Comparison of ENCODE assay signal across 22 cellular contexts in genomic region chr1:206835186-206835585, GRCh38. TPM values are rescaled to one million over a fixed set of nuclear protein-coding genes. Genes with fewer than 3 reads are reported as not detected.
"Had no signal": no experiment of that assay in that cellular context is flagged by ENCODE, and none has a peak within 500 bp of the region (broad histone marks: within the 10 kb centered on the region; RNA-seq: fewer than 3 reads in every experiment).

No MANE protein-coding gene starts in this region.

- H3K36me3 Mint-ChIP-seq: activated naive CD8-positive, alpha-beta T cell; memory B cell; natural killer cell; stimulated activated naive B cell treated with anti-CD40 and anti-IgM and Interleukin-4, amounts not matched to agents 10 μg/mL and 1 μg/mL and 100 μg/mL, for 72 hours had no signal

- H3K27me3 Mint-ChIP-seq: activated naive CD8-positive, alpha-beta T cell had no signal

- H3K27ac Mint-ChIP-seq: activated CD4-positive, alpha-beta T cell treated with anti-CD3 and anti-CD28 coated beads, Interleukin-2, amount 10 ng/mL, durations not matched to agents 7 days and 5 days; activated naive CD8-positive, alpha-beta T cell; activated T-cell treated with anti-CD3 and anti-CD28 coated beads, Interleukin-2, amount 50 U/mL, for 72 hours; memory B cell; natural killer cell; stimulated activated naive B cell treated with anti-CD40 and anti-IgM and Interleukin-4, amounts not matched to agents 10 μg/mL and 1 μg/mL and 100 μg/mL, for 72 hours had no signal

- H3K9me3 ChIP-seq: body of pancreas, colonic mucosa, esophagus squamous epithelium, left ventricle myocardium inferior, neutrophil, tibial artery had no signal

- ATAC-seq: activated T-cell treated with anti-CD3 and anti-CD28 coated beads, Interleukin-2, amount 50 U/mL, for 72 hours; body of pancreas; natural killer cell had no signal

- H3K27me3 ChIP-seq: body of pancreas, colonic mucosa, neutrophil had no signal

- FAIRE-seq: keratinocyte had no signal

- H3K9me3 Mint-ChIP-seq: activated CD4-positive, alpha-beta T cell treated with anti-CD3 and anti-CD28 coated beads, Interleukin-2, amount 10 ng/mL, durations not matched to agents 7 days and 5 days; activated T-cell treated with anti-CD3 and anti-CD28 coated beads, Interleukin-2, amount 50 U/mL, for 72 hours; memory B cell; natural killer cell; stimulated activated naive B cell treated with anti-CD40 and anti-IgM and Interleukin-4, amounts not matched to agents 10 μg/mL and 1 μg/mL and 100 μg/mL, for 72 hours had no signal

- H3K4me3 Mint-ChIP-seq: activated CD4-positive, alpha-beta T cell treated with anti-CD3 and anti-CD28 coated beads, Interleukin-2, amount 10 ng/mL, durations not matched to agents 7 days and 5 days; activated naive CD8-positive, alpha-beta T cell; activated T-cell treated with anti-CD3 and anti-CD28 coated beads, Interleukin-2, amount 50 U/mL, for 72 hours; memory B cell; natural killer cell; stimulated activated naive B cell treated with anti-CD40 and anti-IgM and Interleukin-4, amounts not matched to agents 10 μg/mL and 1 μg/mL and 100 μg/mL, for 72 hours had no signal

- H3K4me3 ChIP-seq: body of pancreas, colonic mucosa, esophagus squamous epithelium, left ventricle myocardium inferior, tibial artery had no signal

- H3K27ac ChIP-seq: body of pancreas, colonic mucosa, esophagus squamous epithelium, left ventricle myocardium inferior, neutrophil, tibial artery had no signal

- H3K4me1 ChIP-seq: body of pancreas, colonic mucosa, left ventricle myocardium inferior, tibial artery had no signal

- H3K36me3 ChIP-seq: colonic mucosa, esophagus squamous epithelium, left ventricle myocardium inferior, neutrophil, tibial artery had no signal

- DNase-seq: activated CD4-positive, alpha-beta T cell treated with anti-CD3 and anti-CD28 coated beads, Interleukin-2, amount 10 ng/mL, durations not matched to agents 7 days and 5 days; activated gamma-delta T cell; activated T-cell treated with anti-CD3 and anti-CD28 coated beads, Interleukin-2, amount 50 U/mL, for 72 hours; amniotic stem cell; caudate nucleus; colonic mucosa; esophagus squamous epithelium; hippocampal formation; left ventricle myocardium inferior; natural killer cell; retina; stimulated activated CD4-positive, alpha-beta T cell treated with anti-CD3 and anti-CD28 coated beads, Interleukin-2, amount 100 ng/mL, for 48 hours; stimulated activated naive B cell treated with anti-CD40 and anti-IgM and Interleukin-4, amounts not matched to agents 10 μg/mL and 1 μg/mL and 100 μg/mL, for 72 hours had no signal

RNA-seq across cellular contexts. Expression of gene IL20, which starts 30.2 kb away (rescaled TPM):
- total RNA-seq: activated CD4-positive, alpha-beta T cell treated with anti-CD3 and anti-CD28 coated beads, Interleukin-2, amount 10 ng/mL, durations not matched to agents 7 days and 5 days; body of pancreas; colonic mucosa; glomerular endothelial cell; left ventricle myocardium inferior; mucosa of gallbladder; natural killer cell; skeletal muscle tissue had no signal
